Comparison of ENCODE assay signal across 15 cellular contexts in the genomic region with DNA sequence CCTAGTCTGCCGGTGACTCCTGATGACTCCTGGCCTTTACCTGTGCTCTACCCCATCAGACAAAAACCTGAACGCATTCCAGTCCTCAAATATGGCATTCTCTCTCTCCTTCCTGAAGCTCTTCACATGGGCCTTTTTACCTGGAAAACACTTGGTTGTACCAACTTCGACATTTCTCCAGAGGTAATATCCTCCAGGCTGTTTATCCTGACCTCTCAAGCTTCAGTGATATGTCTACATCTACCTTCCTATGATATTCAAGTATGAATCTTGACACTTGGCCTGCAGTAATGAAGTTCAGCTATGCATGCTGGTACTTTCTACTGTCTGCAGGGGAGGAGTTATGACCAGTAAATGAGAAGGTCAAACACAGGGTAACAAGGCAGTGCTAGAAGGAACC.
"Had no signal": no experiment of that assay in that cellular context is flagged by ENCODE, and none has a peak within 500 bp of the region (broad histone marks: within the 10 kb centered on the region; RNA-seq: fewer than 3 reads in every experiment).

No MANE protein-coding gene starts in this region.

- H3K36me3 Mint-ChIP-seq: T-cell had no signal

- H3K27me3 Mint-ChIP-seq: naive B cell, T-cell had no signal

- H3K4me3 Mint-ChIP-seq: activated CD8-positive, alpha-beta T cell treated with anti-CD3 and anti-CD28 coated beads, Interleukin-2, amount 10 ng/mL, durations not matched to agents 7 days and 5 days; activated T-helper 1 cell treated with anti-CD3 and anti-CD28 coated beads, Interleukin-12 subunit alpha, Interleukin-12 subunit beta, Interleukin-2, Interleukin-4 antibody, amounts not matched to agents 30 ng/mL and 10 ng/mL and 1 ng/mL, durations not matched to agents 14 hours and 24 hours and 36 hours; naive B cell; T-cell; WTC11 had no signal

- H3K4me1 Mint-ChIP-seq: naive B cell had no signal

- DNase-seq: activated CD8-positive, alpha-beta T cell treated with anti-CD3 and anti-CD28 coated beads, Interleukin-2, amount 10 ng/mL, durations not matched to agents 7 days and 5 days; amygdala; cortex of kidney; effector CD4-positive, alpha-beta T cell; foreskin melanocyte; kidney glomerular epithelial cell; left lung; naive B cell; stimulated activated CD4-positive, alpha-beta T cell treated with anti-CD3 and anti-CD28 coated beads, Interleukin-2, amount 100 ng/mL, for 48 hours; stimulated activated CD8-positive, alpha-beta memory T cell treated with anti-CD3 and anti-CD28 coated beads, Interleukin-4, amount 100 ng/mL, for 48 hours; stimulated activated naive CD4-positive, alpha-beta T cell; T-cell; T1000 had no signal

- H3K27ac Mint-ChIP-seq: activated CD8-positive, alpha-beta T cell treated with anti-CD3 and anti-CD28 coated beads, Interleukin-2, amount 10 ng/mL, durations not matched to agents 7 days and 5 days; naive B cell; WTC11 had no signal

- ATAC-seq: activated CD8-positive, alpha-beta T cell treated with anti-CD3 and anti-CD28 coated beads, Interleukin-2, amount 10 ng/mL, durations not matched to agents 7 days and 5 days; left lung; T-cell; WTC11 had no signal
